Comparison of ENCODE assay signal across 21 cellular contexts in the genomic region with DNA sequence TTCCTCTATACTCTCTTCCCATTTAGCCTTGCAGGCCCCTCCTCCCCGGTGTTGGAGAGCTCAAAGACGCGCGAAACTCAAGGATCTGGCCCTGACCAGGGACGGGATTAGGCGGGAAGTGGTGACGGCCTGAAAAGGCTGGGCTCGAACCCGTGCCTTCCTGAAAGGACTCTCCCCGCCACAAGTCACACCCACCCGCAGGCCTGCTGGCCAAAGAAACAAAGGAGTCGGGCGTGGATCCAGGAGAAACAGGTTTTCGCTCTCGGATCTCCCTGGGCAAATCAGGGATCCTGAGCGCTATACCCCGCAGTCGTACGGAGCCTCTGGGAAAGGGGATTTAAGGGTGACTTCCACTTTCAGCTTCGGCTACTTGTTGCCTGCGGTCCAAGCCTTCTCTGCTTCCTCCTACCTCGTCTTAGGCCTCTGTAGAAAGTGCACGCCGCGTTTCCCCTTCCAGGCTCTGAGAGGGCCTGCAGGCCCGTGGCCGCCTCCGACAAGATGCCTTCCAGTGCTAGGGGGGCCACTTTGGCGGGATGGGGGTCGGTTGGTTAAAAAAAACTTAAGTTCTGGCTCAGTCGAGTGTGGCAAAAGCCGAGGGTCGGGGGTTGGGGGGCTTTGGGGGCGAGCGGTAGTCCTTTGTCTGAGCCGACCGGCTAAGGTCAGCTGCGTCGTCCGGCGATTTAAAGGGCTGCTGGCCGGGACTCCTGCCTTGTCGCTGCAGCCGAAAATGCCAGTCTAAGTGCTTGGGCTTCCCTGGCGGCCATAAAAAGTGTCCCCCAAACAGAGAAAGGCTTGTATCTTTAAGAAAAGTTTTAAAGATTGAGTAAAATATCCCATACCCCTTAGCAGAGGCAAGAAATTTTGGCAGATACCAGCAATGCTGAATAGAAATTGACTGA. TPM values are rescaled to one million over a fixed set of nuclear protein-coding genes. Genes with fewer than 3 reads are reported as not detected.
DNase-seq lines count a peak whose midpoint lies in the region; ATAC-seq, FAIRE-seq and TF ChIP-seq lines count a peak whose summit lies in the region.
"Had no signal": no experiment of that assay in that cellular context is flagged by ENCODE, and none has a peak within 500 bp of the region (broad histone marks: within the 10 kb centered on the region; RNA-seq: fewer than 3 reads in every experiment).

No MANE protein-coding gene starts in this region.

- H3K4me2 ChIP-seq in astrocyte (ENCODE audit: low read length) (peak overlapping the region; percentile 85), hepatocyte (no peak overlapping the region)

- H3K27ac ChIP-seq in HUES48 (ENCODE audit: low read depth, low read length) (no peak overlapping the region), astrocyte (ENCODE audit: low read depth, low read length) (peak overlapping the region; percentile 94), hepatocyte (no peak overlapping the region), right atrium auricular region (no peak overlapping the region)
- H3K27ac ChIP-seq: esophagus muscularis mucosa, heart left ventricle had no signal

- H3K9me3 ChIP-seq in HUES48 (ENCODE audit: control insufficient read depth, insufficient read depth, low read length) (no peaks in the 10 kb centered on the region), astrocyte (ENCODE audit: insufficient read depth, low read depth, low read length) (no peaks in the 10 kb centered on the region), hepatocyte (ENCODE audit: low read depth) (no peaks in the 10 kb centered on the region), neuron (ENCODE audit: low read length) (peaks cover 14% of the 10 kb centered on the region), right atrium auricular region (no peaks in the 10 kb centered on the region)
- H3K9me3 ChIP-seq: heart left ventricle had no signal

- H3K4me3 ChIP-seq in HUES48 (ENCODE audit: low read depth, low read length) = peak overlapping the region; percentile 62
- H3K4me3 ChIP-seq in astrocyte (ENCODE audit: insufficient read depth, low read depth, low read length) = peak overlapping the region; percentile 49
- no peak overlapping the region for H3K4me3 ChIP-seq in hepatocyte
- H3K4me3 ChIP-seq in neuron (ENCODE audit: low read length) = peak overlapping the region; percentile 38
- H3K4me3 ChIP-seq in right atrium auricular region = no peak overlapping the region
- H3K4me3 ChIP-seq: esophagus muscularis mucosa, heart left ventricle had no signal

- peaks cover 76% of the 10 kb centered on the region for H3K79me2 ChIP-seq in astrocyte (ENCODE audit: insufficient read depth, low read length)
- no peaks in the 10 kb centered on the region for H3K79me2 ChIP-seq in hepatocyte

- H4K20me1 ChIP-seq in astrocyte (ENCODE audit: insufficient read depth, low read length) (no peaks in the 10 kb centered on the region), hepatocyte (ENCODE audit: insufficient read depth, poor library complexity, severe bottlenecking) (no peaks in the 10 kb centered on the region)

- no peak for DNase-seq in astrocyte (ENCODE audit: low read depth)
- no peak for DNase-seq in hepatocyte (ENCODE audit: low spot score)
- no peak for DNase-seq in HCEC 1CT
- no peak for DNase-seq in right atrium auricular region (ENCODE audit: low spot score)
- no peak for DNase-seq in DMS 273 treated with DMSO at 0.1 percent for 48 hours (lab: John Stamatoyannopoulos, UW)
- DNase-seq: BE2C, DMS153, heart left ventricle, HFFc6, left colon, MM.1S, NCI-H2081 treated with DMSO at 0.1 percent for 48 hours, NCI-H774 had no signal

- H3K27me3 ChIP-seq in HUES48 (ENCODE audit: control insufficient read depth, insufficient read depth, low read length) (peaks cover 99% of the 10 kb centered on the region), astrocyte (ENCODE audit: insufficient read depth, low read length) (peaks cover 13% of the 10 kb centered on the region), hepatocyte (peaks cover 100% of the 10 kb centered on the region), neuron (ENCODE audit: insufficient read depth, low read length) (no peaks in the 10 kb centered on the region), right atrium auricular region (peaks cover 21 to 49% of the 10 kb centered on the region in 2 donors)

- no peaks in the 10 kb centered on the region for H3K36me3 Mint-ChIP-seq in astrocyte (ENCODE audit: low read depth, unreplicated experiment)
- H3K36me3 Mint-ChIP-seq: stimulated activated memory B cell treated with anti-CD40 and anti-IgM and Interleukin-4, amounts not matched to agents 10 μg/mL and 1 μg/mL and 100 μg/mL, for 72 hours had no signal

- H3K9me3 Mint-ChIP-seq in astrocyte (ENCODE audit: unreplicated experiment) = peaks cover 23% of the 10 kb centered on the region

- WGBS in hepatocyte (ENCODE audit: low lambda C conversion rate, missing lambda C conversion rate) = 7% methylated on average over 45 of the region's 45 CpGs

- H3K9me2 ChIP-seq in hepatocyte (replicated peaks; ENCODE audit: insufficient read depth) = no peaks in the 10 kb centered on the region

- no peak overlapping the region for H3K4me3 Mint-ChIP-seq in astrocyte (ENCODE audit: unreplicated experiment)
- H3K4me3 Mint-ChIP-seq: stimulated activated memory B cell treated with anti-CD40 and anti-IgM and Interleukin-4, amounts not matched to agents 10 μg/mL and 1 μg/mL and 100 μg/mL, for 72 hours had no signal

- H3K36me3 ChIP-seq in HUES48 (ENCODE audit: control insufficient read depth, insufficient read depth, low read length) (no peaks in the 10 kb centered on the region), astrocyte (ENCODE audit: insufficient read depth, low read length) (no peaks in the 10 kb centered on the region), hepatocyte (replicated peaks; ENCODE audit: insufficient read depth, low read depth) (no peaks in the 10 kb centered on the region), neuron (ENCODE audit: insufficient read depth, low read length) (no peaks in the 10 kb centered on the region), right atrium auricular region (no peaks in the 10 kb centered on the region)
- H3K36me3 ChIP-seq: BE2C, esophagus muscularis mucosa, heart left ventricle had no signal

- H2AFZ ChIP-seq in astrocyte (ENCODE audit: low read depth, low read length) (peak overlapping the region; percentile 34), hepatocyte (peak overlapping the region; percentile 11), neuron (ENCODE audit: low read depth, low read length) (no peak overlapping the region)

- TF ChIP-seq CTCF in astrocyte (IDR thresholded peaks at IDR 0.05; ENCODE audit: insufficient read depth, low read depth, low read length) (no peak), hepatocyte (IDR thresholded peaks at IDR 0.05; ENCODE audit: poor library complexity) (no peak), right atrium auricular region (IDR thresholded peaks at IDR 0.05) (no peak)

- ATAC-seq in activated CD4-positive, CD25-positive, alpha-beta regulatory T cell treated with anti-CD3 and anti-CD28 coated beads, Interleukin-2, amount 50 U/mL, for 24 hours = no peak
- ATAC-seq: heart left ventricle; left colon; stimulated activated memory B cell treated with anti-CD40 and anti-IgM and Interleukin-4, amounts not matched to agents 10 μg/mL and 1 μg/mL and 100 μg/mL, for 72 hours had no signal

- H3K27ac Mint-ChIP-seq in astrocyte (ENCODE audit: unreplicated experiment) = peak overlapping the region; percentile 34
- H3K27ac Mint-ChIP-seq: HFFc6; stimulated activated memory B cell treated with anti-CD40 and anti-IgM and Interleukin-4, amounts not matched to agents 10 μg/mL and 1 μg/mL and 100 μg/mL, for 72 hours had no signal

- peaks cover 61% of the 10 kb centered on the region for H3K4me1 ChIP-seq in HUES48 (ENCODE audit: control insufficient read depth, insufficient read depth, low read length)
- H3K4me1 ChIP-seq in astrocyte (ENCODE audit: insufficient read depth, low read length) = peaks cover 31% of the 10 kb centered on the region
- peaks cover 7% of the 10 kb centered on the region for H3K4me1 ChIP-seq in hepatocyte (ENCODE audit: insufficient read depth)
- peaks cover 8% of the 10 kb centered on the region for H3K4me1 ChIP-seq in neuron (ENCODE audit: insufficient read depth, low read length)
- H3K4me1 ChIP-seq in right atrium auricular region = peaks cover 0 to 37% of the 10 kb centered on the region in 2 donors
- H3K4me1 ChIP-seq: BE2C had no signal

- no peaks in the 10 kb centered on the region for H3K4me1 Mint-ChIP-seq in astrocyte (ENCODE audit: low read depth, unreplicated experiment)

- FAIRE-seq in astrocyte (lab: Jason Lieb, UNC) = no peak
- FAIRE-seq: GM18507, GM19239, HTR-8/SVneo had no signal

- peaks cover 81% of the 10 kb centered on the region for H3K27me3 Mint-ChIP-seq in astrocyte (ENCODE audit: low read depth, unreplicated experiment)

- peak overlapping the region; percentile 51 for H3K9ac ChIP-seq in HUES48 (ENCODE audit: low read depth, low read length)
- H3K9ac ChIP-seq in astrocyte (ENCODE audit: low read length) = peak overlapping the region; percentile 94

RNA-seq across cellular contexts. Expression of a gene that starts 8.2 kb away (rescaled TPM):
- total RNA-seq in astrocyte = not detected in 2 replicates
- total RNA-seq in hepatocyte = 0.08 and 0.17 TPM in 2 replicates
- not detected in 2 replicates for polyA plus RNA-seq in hepatocyte
- not detected for total RNA-seq in right atrium auricular region
- total RNA-seq: esophagus muscularis mucosa, heart left ventricle, left colon had no signal
- polyA plus RNA-seq: heart left ventricle had no signal

RNA-seq across cellular contexts. Expression of a gene that starts 11.0 kb away (rescaled TPM):
- total RNA-seq in astrocyte (0.19 and 0.30 TPM in 2 replicates), hepatocyte (0.10 TPM in 1 of 2 replicates, not detected in the other), right atrium auricular region (under 1 TPM in 1 of 2 donors, not detected in 1; 0.04 TPM)
- polyA plus RNA-seq in hepatocyte = not detected in 2 replicates
- total RNA-seq: esophagus muscularis mucosa, left colon had no signal
- polyA plus RNA-seq: heart left ventricle had no signal

Comparison
In these comparisons a context has a peak if more than half of its experiments do, and no peak if none do; other contexts are left out.
1. H3K4me3 ChIP-seq: peak in HUES48 (single experiment), astrocyte (single experiment) and neuron (single experiment); none in hepatocyte (single experiment) and right atrium auricular region (0 of 2).